23 cellular contexts compared by ENCODE assay signal in the genomic region with DNA sequence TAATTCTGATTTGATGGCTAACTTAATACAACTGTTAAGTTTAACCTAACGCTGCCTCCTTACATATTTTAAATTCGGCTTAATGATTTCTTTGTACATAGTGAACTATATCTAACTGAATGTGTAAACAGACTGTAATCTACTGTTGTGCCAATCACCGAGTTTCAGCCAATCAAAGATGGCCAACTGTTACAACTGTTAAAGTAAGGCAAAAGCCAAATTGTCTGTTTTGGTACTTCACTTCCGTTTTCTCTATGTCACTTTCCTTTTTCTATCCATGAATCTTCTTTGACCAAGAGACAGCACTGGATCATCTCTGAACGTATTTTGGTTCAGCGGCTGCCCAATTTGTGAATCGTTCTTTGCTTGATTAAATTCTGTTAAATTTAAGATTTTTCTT.
"Had no signal": no experiment of that assay in that cellular context is flagged by ENCODE, and none has a peak within 500 bp of the region (broad histone marks: within the 10 kb centered on the region; RNA-seq: fewer than 3 reads in every experiment).

No MANE protein-coding gene starts in this region.

- DNase-seq: effector CD8-positive, alpha-beta T cell; endodermal cell; foreskin fibroblast; gastrocnemius medialis; head of caudate nucleus; left ventricle myocardium superior; lower lobe of right lung; naive thymus-derived CD8-positive, alpha-beta T cell; nephron progenitor cell; nucleus accumbens; sigmoid colon; stimulated activated CD4-positive, alpha-beta T cell treated with anti-CD3 and anti-CD28 coated beads, Interleukin-2, amount 100 ng/mL, for 24 hours; stimulated activated CD4-positive, alpha-beta T cell treated with anti-CD3 and anti-CD28 coated beads, Interleukin-4, amount 100 ng/mL, for 24 hours; stimulated activated naive CD8-positive, alpha-beta T cell treated with anti-CD3 and anti-CD28 coated beads, Interleukin-15, Interleukin-2, amounts not matched to agents 100 U/mL and 50 U/mL, for 24 hours; substantia nigra; testis; tibial artery had no signal

- H3K27me3 ChIP-seq: right atrium auricular region, testis had no signal

- H3K36me3 ChIP-seq: gastrocnemius medialis, lower lobe of right lung, prostate gland, right atrium auricular region, sigmoid colon, tibial artery had no signal

- FAIRE-seq: keratinocyte had no signal

- H3K9me3 ChIP-seq: gastrocnemius medialis, lower lobe of right lung, prostate gland, right atrium auricular region, sigmoid colon, testis, tibial artery had no signal

- ATAC-seq: esophagus mucosa; gastrocnemius medialis; left ventricle myocardium superior; lower lobe of right lung; naive thymus-derived CD8-positive, alpha-beta T cell; stimulated activated memory B cell treated with anti-CD40 and anti-IgM and Interleukin-4, amounts not matched to agents 10 μg/mL and 1 μg/mL and 100 μg/mL, for 72 hours; stimulated activated naive CD8-positive, alpha-beta T cell treated with anti-CD3 and anti-CD28 coated beads, Interleukin-15, Interleukin-2, amounts not matched to agents 100 U/mL and 50 U/mL, for 24 hours had no signal

- H3K27ac ChIP-seq: epithelial cell of prostate, gastrocnemius medialis, lower lobe of right lung, prostate gland, right atrium auricular region, sigmoid colon, testis, tibial artery had no signal

- H3K4me1 ChIP-seq: gastrocnemius medialis, lower lobe of right lung, prostate gland, right atrium auricular region, sigmoid colon, testis, tibial artery had no signal

- H3K4me3 ChIP-seq: gastrocnemius medialis, lower lobe of right lung, prostate gland, right atrium auricular region, sigmoid colon, testis, tibial artery had no signal
